ENCODE assay signal across 19 cellular contexts in genomic region chr2:30731248-30731647, GRCh38.
DNase-seq lines count a peak whose midpoint lies in the region; ATAC-seq, FAIRE-seq and TF ChIP-seq lines count a peak whose summit lies in the region.
"Had no signal": no experiment of that assay in that cellular context is flagged by ENCODE, and none has a peak within 500 bp of the region (broad histone marks: within the 10 kb centered on the region; RNA-seq: fewer than 3 reads in every experiment).

No MANE protein-coding gene starts in this region.

- H3K9me3 ChIP-seq in kidney (ENCODE audit: control insufficient read depth in 1 of 2, low read length in 2 of 2), result no peaks in the 10 kb centered on the region
- no peaks in the 10 kb centered on the region for H3K9me3 ChIP-seq in neural progenitor cell (ENCODE audit: low read depth)
- no peaks in the 10 kb centered on the region for H3K9me3 ChIP-seq in upper lobe of right lung
- H3K9me3 ChIP-seq in CD4-positive, alpha-beta T cell (ENCODE audit: control insufficient read depth, low read length), result no peaks in the 10 kb centered on the region
- H3K9me3 ChIP-seq: BLaER1 treated with 17β-estradiol and CSF1 and Interleukin-3, amounts not matched to agents 10 nM and 100 nM; Caco-2 had no signal

- H3K4me1 ChIP-seq in kidney (ENCODE audit: control insufficient read depth in 1 of 2, insufficient read depth in 1 of 2, low read depth in 1 of 2, low read length in 2 of 2) (no peaks in the 10 kb centered on the region), neural progenitor cell (peaks cover 1% of the 10 kb centered on the region), upper lobe of right lung (no peaks in the 10 kb centered on the region)
- H3K4me1 ChIP-seq: Caco-2 had no signal

- H3K4me1 Mint-ChIP-seq in natural killer cell treated with Interleukin-12 subunit alpha and Interleukin-12 subunit beta and Interleukin-15 and Interleukin-18, amount 100 ng/mL, for 72 hours (ENCODE audit: low read depth in 2 of 2), result no peaks in the 10 kb centered on the region
- H3K4me1 Mint-ChIP-seq in natural killer cell (no peaks in the 10 kb centered on the region), neural progenitor cell (peaks cover 6% of the 10 kb centered on the region)
- H3K4me1 Mint-ChIP-seq in CD4-positive, alpha-beta T cell (ENCODE audit: low read depth), result no peaks in the 10 kb centered on the region
- H3K4me1 Mint-ChIP-seq: B cell; CD4-positive, CD25-positive, alpha-beta regulatory T cell had no signal

- intact Hi-C loops in natural killer cell (cut with micrococcal nuclease) (no loop called here), kidney (cut with DNase I) (no loop called here), upper lobe of right lung (cut with DNase I) (no loop called here), Right ventricle myocardium superior (cut with DNase I) (no loop called here)
- intact Hi-C loops in CD4-positive, alpha-beta T cell (cut with DNase I, micrococcal nuclease), result no loop called here

- H3K27me3 Mint-ChIP-seq in natural killer cell treated with Interleukin-12 subunit alpha and Interleukin-12 subunit beta and Interleukin-15 and Interleukin-18, amount 100 ng/mL, for 72 hours, result peaks cover 0 to 5% of the 10 kb centered on the region in 2 donors
- H3K27me3 Mint-ChIP-seq in natural killer cell (ENCODE audit: low read depth in 2 of 2) (peaks cover 0 to 3% of the 10 kb centered on the region in 2 donors), neural progenitor cell (ENCODE audit: insufficient read depth, low read depth) (no peaks in the 10 kb centered on the region)
- H3K27me3 Mint-ChIP-seq in CD4-positive, alpha-beta T cell, result peaks cover 15% of the 10 kb centered on the region
- H3K27me3 Mint-ChIP-seq: CD4-positive, CD25-positive, alpha-beta regulatory T cell had no signal

- peak; percentile 52 for DNase-seq in natural killer cell treated with Interleukin-12 subunit alpha and Interleukin-12 subunit beta and Interleukin-15 and Interleukin-18, amount 100 ng/mL, for 72 hours (ENCODE audit: low spot score)
- DNase-seq in natural killer cell, result no peak
- DNase-seq in kidney, result peak; percentile 30
- DNase-seq in neural progenitor cell (ENCODE audit: low spot score), result no peak
- peak; percentile 48 for DNase-seq in upper lobe of right lung
- no peak for DNase-seq in anterior cingulate cortex (lab: John Stamatoyannopoulos, UW)
- DNase-seq in Right ventricle myocardium superior, result no peak
- DNase-seq in CD4-positive, alpha-beta T cell, result no peak
- DNase-seq: Caco-2; CD4-positive, CD25-positive, alpha-beta regulatory T cell; H7; HFFc6 had no signal

- no peak for TF ChIP-seq CTCF in natural killer cell (IDR thresholded peaks at IDR 0.05)
- TF ChIP-seq CTCF in kidney (IDR thresholded peaks at IDR 0.05; ENCODE audit: borderline replicate concordance, extremely low read depth, insufficient read depth), result no peak
- TF ChIP-seq CTCF in neural progenitor cell (IDR thresholded peaks at IDR 0.05), result no peak
- TF ChIP-seq CTCF in upper lobe of right lung (IDR thresholded peaks at IDR 0.05), result no peak
- no peak for TF ChIP-seq CTCF in CD4-positive, alpha-beta T cell (IDR thresholded peaks at IDR 0.05)

- H3K9me3 Mint-ChIP-seq in natural killer cell treated with Interleukin-12 subunit alpha and Interleukin-12 subunit beta and Interleukin-15 and Interleukin-18, amount 100 ng/mL, for 72 hours, result no peaks in the 10 kb centered on the region
- H3K9me3 Mint-ChIP-seq in natural killer cell (no peaks in the 10 kb centered on the region), neural progenitor cell (no peaks in the 10 kb centered on the region)
- no peaks in the 10 kb centered on the region for H3K9me3 Mint-ChIP-seq in CD4-positive, alpha-beta T cell
- H3K9me3 Mint-ChIP-seq: CD4-positive, CD25-positive, alpha-beta regulatory T cell; GM23338; HFFc6 had no signal

- no peak overlapping the region for H3K9ac ChIP-seq in kidney (ENCODE audit: low read length in 2 of 2)
- no peak overlapping the region for H3K9ac ChIP-seq in neural progenitor cell
- H3K9ac ChIP-seq: BLaER1 treated with 17β-estradiol and CSF1 and Interleukin-3, amounts not matched to agents 10 nM and 100 nM had no signal

- H3F3A ChIP-seq in neural progenitor cell (ENCODE audit: low read depth), result no peaks in the 10 kb centered on the region

- no peaks in the 10 kb centered on the region for H3K36me3 Mint-ChIP-seq in natural killer cell treated with Interleukin-12 subunit alpha and Interleukin-12 subunit beta and Interleukin-15 and Interleukin-18, amount 100 ng/mL, for 72 hours
- H3K36me3 Mint-ChIP-seq in natural killer cell, result no peaks in the 10 kb centered on the region
- no peaks in the 10 kb centered on the region for H3K36me3 Mint-ChIP-seq in neural progenitor cell
- no peaks in the 10 kb centered on the region for H3K36me3 Mint-ChIP-seq in CD4-positive, alpha-beta T cell (ENCODE audit: low read depth)
- H3K36me3 Mint-ChIP-seq: CD4-positive, CD25-positive, alpha-beta regulatory T cell had no signal

- no peaks in the 10 kb centered on the region for H4K20me1 ChIP-seq in neural progenitor cell (ENCODE audit: low read depth)
- H4K20me1 ChIP-seq: BLaER1 treated with 17β-estradiol and CSF1 and Interleukin-3, amounts not matched to agents 10 nM and 100 nM had no signal

- H3K4me3 ChIP-seq in kidney (ENCODE audit: low read length in 2 of 2) (no peak overlapping the region), neural progenitor cell (no peak overlapping the region), upper lobe of right lung (no peak overlapping the region)
- H3K4me3 ChIP-seq: BLaER1 treated with 17β-estradiol and CSF1 and Interleukin-3, amounts not matched to agents 10 nM and 100 nM; GM23338 had no signal

- peak overlapping the region; percentile 5 for H2AFZ ChIP-seq in neural progenitor cell (replicated peaks)
- H2AFZ ChIP-seq: GM23338 had no signal

- POLR2A ChIA-PET in CD4-positive, alpha-beta T cell (lab: Charles Lee), result no interaction called here

- H3K27ac ChIP-seq in kidney (ENCODE audit: low read depth in 2 of 2, low read length in 2 of 2) (no peak overlapping the region), neural progenitor cell (no peak overlapping the region), upper lobe of right lung (no peak overlapping the region)
- H3K27ac ChIP-seq in CD4-positive, alpha-beta T cell (ENCODE audit: low read depth, low read length), result no peak overlapping the region
- H3K27ac ChIP-seq: BLaER1 treated with 17β-estradiol and CSF1 and Interleukin-3, amounts not matched to agents 10 nM and 100 nM; HL-60 had no signal

- H3K4me2 ChIP-seq in neural progenitor cell, result no peak overlapping the region
- H3K4me2 ChIP-seq: BLaER1 treated with 17β-estradiol and CSF1 and Interleukin-3, amounts not matched to agents 10 nM and 100 nM; GM23338 had no signal

- H3K27ac Mint-ChIP-seq in natural killer cell treated with Interleukin-12 subunit alpha and Interleukin-12 subunit beta and Interleukin-15 and Interleukin-18, amount 100 ng/mL, for 72 hours, result no peak overlapping the region
- no peak overlapping the region for H3K27ac Mint-ChIP-seq in natural killer cell
- no peak overlapping the region for H3K27ac Mint-ChIP-seq in neural progenitor cell
- H3K27ac Mint-ChIP-seq in CD4-positive, alpha-beta T cell, result no peak overlapping the region
- H3K27ac Mint-ChIP-seq: B cell; CD4-positive, CD25-positive, alpha-beta regulatory T cell; GM23338; HFFc6 had no signal

- no peak overlapping the region for H3K4me3 Mint-ChIP-seq in natural killer cell treated with Interleukin-12 subunit alpha and Interleukin-12 subunit beta and Interleukin-15 and Interleukin-18, amount 100 ng/mL, for 72 hours
- H3K4me3 Mint-ChIP-seq in natural killer cell (no peak overlapping the region), neural progenitor cell (no peak overlapping the region)
- no peak overlapping the region for H3K4me3 Mint-ChIP-seq in CD4-positive, alpha-beta T cell
- H3K4me3 Mint-ChIP-seq: B cell; CD4-positive, CD25-positive, alpha-beta regulatory T cell; GM23338; HFFc6 had no signal

- no peaks in the 10 kb centered on the region for H3K79me2 ChIP-seq in neural progenitor cell (ENCODE audit: low read depth)

- H3K36me3 ChIP-seq in kidney (ENCODE audit: control insufficient read depth in 1 of 2, insufficient read depth in 2 of 2, low read length in 2 of 2) (no peaks in the 10 kb centered on the region), neural progenitor cell (no peaks in the 10 kb centered on the region), upper lobe of right lung (no peaks in the 10 kb centered on the region)
- H3K36me3 ChIP-seq: BLaER1 treated with 17β-estradiol and CSF1 and Interleukin-3, amounts not matched to agents 10 nM and 100 nM had no signal

- no peaks in the 10 kb centered on the region for H3K27me3 ChIP-seq in neural progenitor cell
- H3K27me3 ChIP-seq in upper lobe of right lung, result no peaks in the 10 kb centered on the region
- peaks cover under 1% of the 10 kb centered on the region for H3K27me3 ChIP-seq in CD4-positive, alpha-beta T cell (ENCODE audit: control insufficient read depth, insufficient read depth, low read length)
- H3K27me3 ChIP-seq: BLaER1 treated with 17β-estradiol and CSF1 and Interleukin-3, amounts not matched to agents 10 nM and 100 nM had no signal

- no peak for FAIRE-seq in kidney (lab: Jason Lieb, UNC)
- FAIRE-seq: G401.6, GM12891 had no signal

- CTCF ChIA-PET in CD4-positive, alpha-beta T cell (lab: Charles Lee), result no interaction called here

- ATAC-seq in natural killer cell treated with Interleukin-12 subunit alpha and Interleukin-12 subunit beta and Interleukin-15 and Interleukin-18, amount 100 ng/mL, for 72 hours, result no peak
- no peak for ATAC-seq in natural killer cell
- ATAC-seq in upper lobe of right lung, result no peak
- no peak for ATAC-seq in Right ventricle myocardium superior (ENCODE audit: poor library complexity)
- ATAC-seq in CD4-positive, alpha-beta T cell (ENCODE audit: poor library complexity), result no peak
- ATAC-seq: GM23338, HCT116 had no signal

Comparison
In these comparisons a context has a peak if more than half of its experiments do, and no peak if none do; other contexts are left out.
1. DNase-seq: peak in natural killer cell treated with Interleukin-12 subunit alpha and Interleukin-12 subunit beta and Interleukin-15 and Interleukin-18, amount 100 ng/mL, for 72 hours (single experiment), kidney (single experiment) and upper lobe of right lung (single experiment); none in natural killer cell (single experiment), neural progenitor cell (single experiment), anterior cingulate cortex (0 of 58), Right ventricle myocardium superior (single experiment) and CD4-positive, alpha-beta T cell (0 of 10).